In the genomic region with DNA sequence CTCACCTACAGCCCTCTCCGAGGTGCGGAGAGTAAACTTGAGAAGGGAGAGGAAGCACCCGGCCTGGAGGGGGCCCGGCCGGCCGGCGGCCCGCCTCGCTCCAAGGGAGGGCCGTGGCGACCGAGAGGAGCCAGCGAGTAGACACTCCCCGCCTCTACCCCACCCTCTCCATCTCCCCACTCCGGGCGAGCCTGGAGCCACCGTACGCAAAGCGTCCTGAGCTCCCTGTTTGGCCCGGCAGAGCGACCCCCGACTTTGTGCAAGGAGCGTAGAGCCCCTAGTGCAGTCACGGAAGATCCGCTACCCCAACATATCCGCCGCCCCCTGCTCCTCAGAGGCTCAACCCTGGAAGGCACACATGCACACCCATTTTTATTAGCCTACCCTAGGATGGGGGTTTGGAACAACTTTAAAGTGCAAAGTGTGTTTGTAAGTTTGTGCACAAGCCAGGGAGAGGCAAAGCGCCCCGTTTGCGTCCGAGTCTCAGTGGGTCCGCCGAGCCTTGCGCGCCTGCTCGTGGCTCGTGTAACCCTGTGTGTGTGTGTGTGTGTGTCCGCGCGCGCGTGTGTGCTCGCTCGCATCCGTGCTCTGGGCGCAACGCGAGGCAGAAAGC, we compare ENCODE assay signal across 8 cellular contexts. TPM values are rescaled to one million over a fixed set of nuclear protein-coding genes. Genes with fewer than 3 reads are reported as not detected.
DNase-seq lines count a peak whose midpoint lies in the region; ATAC-seq and TF ChIP-seq lines count a peak whose summit lies in the region.

No MANE protein-coding gene starts in this region.

- CTCF ChIA-PET in AG04450 (lab: Charles Lee): interaction anchor here (1.2 to 5.6 kb wide), 4 partner anchors 70 to 161 kb away, joined by 3 to 44 read pairs (median 22); no protein-coding TSS in a partner anchor

- H3K4me3 Mint-ChIP-seq in stimulated activated memory B cell treated with anti-CD40 and anti-IgM and Interleukin-4, amounts not matched to agents 10 μg/mL and 1 μg/mL and 100 μg/mL, for 72 hours: peak overlapping the region; percentile 82

- TF ChIP-seq CTCF in AG04450 (IDR thresholded peaks at IDR 0.05; ENCODE audit: low read depth, low read length): no peak

- H3K27me3 ChIP-seq in AG04450 (ENCODE audit: control insufficient read depth, insufficient read depth, low read length): no peaks in the 10 kb centered on the region

- peaks cover 21% of the 10 kb centered on the region for H3K27me3 Mint-ChIP-seq in stimulated activated memory B cell treated with anti-CD40 and anti-IgM and Interleukin-4, amounts not matched to agents 10 μg/mL and 1 μg/mL and 100 μg/mL, for 72 hours

- peak overlapping the region; percentile 65 for H3K27ac Mint-ChIP-seq in stimulated activated memory B cell treated with anti-CD40 and anti-IgM and Interleukin-4, amounts not matched to agents 10 μg/mL and 1 μg/mL and 100 μg/mL, for 72 hours

- no peaks in the 10 kb centered on the region; the same call in 1 of the 2 replicates for H3K9me3 ChIP-seq in AG04450 (ENCODE audit: control insufficient read depth, insufficient read depth, low read length)

- POLR2A ChIA-PET in AG04450 (lab: Yijun Ruan, JAX): interaction anchor here (0.7 to 3.7 kb wide), 10 partner anchors 13 to 150 kb away, joined by 3 to 23 read pairs (median 4); no protein-coding TSS in a partner anchor

- no peaks in the 10 kb centered on the region for H3K36me3 Mint-ChIP-seq in stimulated activated memory B cell treated with anti-CD40 and anti-IgM and Interleukin-4, amounts not matched to agents 10 μg/mL and 1 μg/mL and 100 μg/mL, for 72 hours

- H3K9me3 Mint-ChIP-seq in stimulated activated memory B cell treated with anti-CD40 and anti-IgM and Interleukin-4, amounts not matched to agents 10 μg/mL and 1 μg/mL and 100 μg/mL, for 72 hours: no peaks in the 10 kb centered on the region

- peaks cover 23% of the 10 kb centered on the region for H3K4me1 Mint-ChIP-seq in stimulated activated memory B cell treated with anti-CD40 and anti-IgM and Interleukin-4, amounts not matched to agents 10 μg/mL and 1 μg/mL and 100 μg/mL, for 72 hours

- peak overlapping the region; percentile 65 for H3K4me3 ChIP-seq in AG04450 (ENCODE audit: low read depth, low read length)

- no peak for DNase-seq in AG04450 (ENCODE audit: low read depth, low spot score)
- peak; percentile 26 for DNase-seq in central memory CD4-positive, alpha-beta T cell
- peak; percentile 74 for DNase-seq in left lobe of liver (ENCODE audit: low spot score)
- no peak for DNase-seq in SHP77 treated with DMSO at 0.1 percent for 48 hours (lab: John Stamatoyannopoulos, UW)

- H3K27ac ChIP-seq in AG04450 (ENCODE audit: low read depth, low read length): no peak overlapping the region

- ATAC-seq in GM18511 (IDR thresholded peaks at IDR 0.05; ENCODE audit: unreplicated experiment) (peak; percentile 40), HG03175 (IDR thresholded peaks at IDR 0.05; ENCODE audit: unreplicated experiment) (peak; percentile 38), SK-N-SH treated with all-trans-retinoic acid at 6 μM for 48 hours (peak; percentile 75), left lobe of liver (peak; percentile 61)
- ATAC-seq in stimulated activated memory B cell treated with anti-CD40 and anti-IgM and Interleukin-4, amounts not matched to agents 10 μg/mL and 1 μg/mL and 100 μg/mL, for 72 hours: peak; percentile 73

TF ChIP-seq in SK-N-SH treated with all-trans-retinoic acid at 6 μM for 48 hours, 23 proteins besides CTCF, POLR2A, EP300 and RAD21:
- no peak for TF ChIP-seq BACH2 (CRISPR knock-in tag; IDR thresholded peaks at IDR 0.05; ENCODE audit: borderline replicate concordance)
- no peak for TF ChIP-seq SNAI2 (CRISPR knock-in tag; IDR thresholded peaks at IDR 0.05)
- TF ChIP-seq, protein P1, sequence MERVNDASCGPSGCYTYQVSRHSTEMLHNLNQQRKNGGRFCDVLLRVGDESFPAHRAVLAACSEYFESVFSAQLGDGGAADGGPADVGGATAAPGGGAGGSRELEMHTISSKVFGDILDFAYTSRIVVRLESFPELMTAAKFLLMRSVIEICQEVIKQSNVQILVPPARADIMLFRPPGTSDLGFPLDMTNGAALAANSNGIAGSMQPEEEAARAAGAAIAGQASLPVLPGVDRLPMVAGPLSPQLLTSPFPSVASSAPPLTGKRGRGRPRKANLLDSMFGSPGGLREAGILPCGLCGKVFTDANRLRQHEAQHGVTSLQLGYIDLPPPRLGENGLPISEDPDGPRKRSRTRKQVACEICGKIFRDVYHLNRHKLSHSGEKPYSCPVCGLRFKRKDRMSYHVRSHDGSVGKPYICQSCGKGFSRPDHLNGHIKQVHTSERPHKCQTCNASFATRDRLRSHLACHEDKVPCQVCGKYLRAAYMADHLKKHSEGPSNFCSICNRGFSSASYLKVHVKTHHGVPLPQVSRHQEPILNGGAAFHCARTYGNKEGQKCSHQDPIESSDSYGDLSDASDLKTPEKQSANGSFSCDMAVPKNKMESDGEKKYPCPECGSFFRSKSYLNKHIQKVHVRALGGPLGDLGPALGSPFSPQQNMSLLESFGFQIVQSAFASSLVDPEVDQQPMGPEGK (CRISPR knock-in tag; IDR thresholded peaks at IDR 0.05; ENCODE audit: borderline replicate concordance): 0 out of 2 replicates have a peak, but pooled peaks have one; percentile 38
- TF ChIP-seq ZNF70 (CRISPR knock-in tag; IDR thresholded peaks at IDR 0.05): 0 out of 2 replicates have a peak, but pooled peaks have one; percentile 36

RNA-seq across cellular contexts. Expression of a gene that starts 0.5 kb away (rescaled TPM):
- polyA plus RNA-seq in AG04450 (2011; rRNA removed): 1.8 and 2.2 TPM in 2 replicates
- polyA minus RNA-seq in AG04450 (2011; rRNA and poly(A)+ RNA removed): 4.9 and 6.2 TPM in 2 replicates
- 16.2 TPM for total RNA-seq in left lobe of liver

Comparison
In these comparisons a context has a peak if more than half of its experiments do, and no peak if none do; other contexts are left out.
1. DNase-seq: peak in central memory CD4-positive, alpha-beta T cell (single experiment) and left lobe of liver (single experiment); none in AG04450 (single experiment) and SHP77 treated with DMSO at 0.1 percent for 48 hours (single experiment).
2. Peak in every context shown above with its lines, with median percentiles within 50 percentile points of each other: ATAC-seq.